In the genomic region with DNA sequence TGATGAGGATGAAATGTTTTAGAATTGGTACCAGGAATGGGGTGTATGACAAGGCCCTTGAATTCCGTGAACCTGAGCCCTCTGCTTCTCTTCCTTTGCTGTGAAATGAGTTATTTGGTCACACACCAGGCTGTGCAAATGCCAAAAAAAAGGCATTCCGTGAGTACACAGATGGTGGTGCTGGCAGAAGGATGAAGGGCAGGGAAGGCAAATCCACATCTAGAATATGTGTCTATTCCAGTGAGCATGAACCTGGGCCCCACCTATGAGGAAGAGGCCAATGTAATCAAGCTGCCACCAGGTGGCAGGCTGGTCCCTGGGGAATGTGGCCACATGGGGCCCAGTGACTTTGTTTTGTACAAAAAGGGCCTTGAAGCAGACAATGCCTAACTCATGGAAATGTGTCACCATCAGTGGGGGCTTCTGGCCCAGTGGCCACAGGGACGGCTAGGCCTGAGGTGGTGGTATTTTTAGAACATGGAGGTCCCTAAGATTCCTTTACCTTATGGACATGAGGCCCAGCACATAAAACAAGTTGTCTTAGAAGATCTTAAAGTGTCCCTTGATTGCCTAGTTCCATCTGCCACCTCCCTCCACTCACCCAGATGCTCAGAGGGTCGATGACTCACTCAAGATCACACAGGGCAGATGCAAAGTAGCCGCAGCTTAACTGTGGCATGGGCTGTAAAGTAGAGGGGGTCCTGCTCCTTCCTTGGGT, we compare ENCODE assay signal across 8 cellular contexts. TPM values are rescaled to one million over a fixed set of nuclear protein-coding genes. Genes with fewer than 3 reads are reported as not detected.
DNase-seq lines count a peak whose midpoint lies in the region; ATAC-seq and TF ChIP-seq lines count a peak whose summit lies in the region.

No MANE protein-coding gene starts in this region.

- TF ChIP-seq POLR2A in thyroid gland (IDR thresholded peaks at IDR 0.05), result no peak

- no peak overlapping the region for H2AFZ ChIP-seq in PC-9

- ATAC-seq in CD4-positive, alpha-beta T cell (ENCODE audit: poor library complexity), result peak; percentile 85

- BruUV-seq in PC-9 (replicated peaks; lab: Mats Ljungman, UMichigan), result no TSS peak

- H3K4me3 ChIP-seq in HFF-Myc (replicated peaks; ENCODE audit: low read depth, low read length) (no peak overlapping the region), PC-9 (no peak overlapping the region), fibroblast of mammary gland (ENCODE audit: control insufficient read depth, low read depth, low read length) (no peak overlapping the region), thyroid gland (replicated peaks in 1 of 3) (no peak overlapping the region)

- POLR2A ChIA-PET in CD4-positive, alpha-beta T cell (lab: Charles Lee), result interaction anchor here (0.7 to 4.4 kb wide), 6 partner anchors 23 to 103 kb away, joined by 3 to 27 read pairs (median 8); partner anchors contain the start of gene CASTOR1
- POLR2A ChIA-PET in PC-9 (lab: Charles Lee; ENCODE audit: unreplicated experiment), result interaction anchor here (0.7 kb wide), 1 partner anchor 29 kb away, joined by 7 read pairs; no protein-coding TSS in a partner anchor

- peak overlapping the region; percentile 68 for H3K27ac Mint-ChIP-seq in CD4-positive, alpha-beta T cell
- H3K27ac Mint-ChIP-seq in activated T-cell treated with anti-CD3 and anti-CD28 coated beads, Interleukin-2, amount 50 U/mL, for 24 hours, result peak overlapping the region; percentile 91

- peaks cover 21% of the 10 kb centered on the region for H3K4me1 ChIP-seq in PC-9 (replicated peaks; ENCODE audit: insufficient read depth)
- peaks cover 21 to 27% of the 10 kb centered on the region in 2 donors for H3K4me1 ChIP-seq in thyroid gland

- no peaks in the 10 kb centered on the region for H3K9me3 ChIP-seq in CD4-positive, alpha-beta T cell (ENCODE audit: control insufficient read depth, low read length)
- no peaks in the 10 kb centered on the region for H3K9me3 ChIP-seq in PC-9 (ENCODE audit: insufficient read depth, low read depth)
- no peaks in the 10 kb centered on the region for H3K9me3 ChIP-seq in thyroid gland

- peaks cover 21% of the 10 kb centered on the region; the same call in 1 of the 2 replicates for H3F3A ChIP-seq in PC-9 (ENCODE audit: insufficient read depth, low read depth)

- intact Hi-C loops in CD4-positive, alpha-beta T cell (cut with DNase I, micrococcal nuclease), result loop anchor here (1.0 to 10.0 kb wide), 5 partner anchors 35 to 531 kb away; partner anchors contain the start of gene TCN2 (in 1 of the 2)
- intact Hi-C loops in PC-9 (cut with micrococcal nuclease; ENCODE audit: unreplicated experiment), result loop anchor here (1.0 to 10.0 kb wide), 5 partner anchors 35 to 286 kb away; no protein-coding TSS in a partner anchor
- intact Hi-C loops in thyroid gland (cut with DNase I), result loop anchor here (5.0 kb wide), 1 partner anchor 36 kb away; the partner anchor contains the start of gene MTFP1

- CTCF ChIA-PET in CD4-positive, alpha-beta T cell (lab: Charles Lee), result interaction anchor here (0.6 to 7.8 kb wide), 17 partner anchors 22 to 721 kb away, joined by 3 to 63 read pairs (median 4); partner anchors contain the start of genes CASTOR1, CCDC157, MTFP1 and SF3A1
- CTCF ChIA-PET in PC-9 (lab: Charles Lee), result interaction anchor here (0.6 to 2.2 kb wide), 5 partner anchors 36 to 364 kb away, joined by 3 to 8 read pairs (median 3); partner anchors contain the start of gene MTFP1

- TF ChIP-seq CTCF in CD4-positive, alpha-beta T cell (IDR thresholded peaks at IDR 0.05), result peak; percentile 78
- peak; percentile 83 for TF ChIP-seq CTCF in HFF-Myc (IDR thresholded peaks at IDR 0.05; ENCODE audit: low read depth, low read length, missing control alignments)
- peak; percentile 93 for TF ChIP-seq CTCF in PC-9 (conservative IDR thresholded peaks at IDR 0.05)
- peak; percentile 70 for TF ChIP-seq CTCF in fibroblast of mammary gland (conservative IDR thresholded peaks at IDR 0.05; ENCODE audit: control insufficient read depth, insufficient read depth, low read depth, low read length)
- TF ChIP-seq CTCF in thyroid gland (IDR thresholded peaks at IDR 0.05), result peak in 5 of 6 experiments; percentile 42 to 90 (median 86)

- H3K36me3 ChIP-seq in PC-9 (ENCODE audit: low read depth) (no peaks in the 10 kb centered on the region), thyroid gland (no peaks in the 10 kb centered on the region)

- H3K4me1 Mint-ChIP-seq in CD4-positive, alpha-beta T cell (ENCODE audit: low read depth), result peaks cover 42% of the 10 kb centered on the region
- peaks cover 37% of the 10 kb centered on the region for H3K4me1 Mint-ChIP-seq in activated T-cell treated with anti-CD3 and anti-CD28 coated beads, Interleukin-2, amount 50 U/mL, for 24 hours (ENCODE audit: low read depth)

- no peaks in the 10 kb centered on the region for H3K9me3 Mint-ChIP-seq in CD4-positive, alpha-beta T cell
- no peaks in the 10 kb centered on the region for H3K9me3 Mint-ChIP-seq in activated T-cell treated with anti-CD3 and anti-CD28 coated beads, Interleukin-2, amount 50 U/mL, for 24 hours

- no peaks in the 10 kb centered on the region for H3K27me3 Mint-ChIP-seq in CD4-positive, alpha-beta T cell
- H3K27me3 Mint-ChIP-seq in activated T-cell treated with anti-CD3 and anti-CD28 coated beads, Interleukin-2, amount 50 U/mL, for 24 hours, result peaks cover 9% of the 10 kb centered on the region

- no peak overlapping the region; the same call in 1 of the 2 replicates for H3K4me2 ChIP-seq in PC-9

- DNase-seq in CD4-positive, alpha-beta T cell, result peak; percentile 66 to 82 (median 73)
- DNase-seq in HFF-Myc (ENCODE audit: extremely low read depth, low read depth) (peak; percentile 31), PC-9 (peak; percentile 69 to 74), fibroblast of mammary gland (ENCODE audit: low read depth) (peak; percentile 73), occipital lobe (lab: John Stamatoyannopoulos, UW) (peak; percentile 48), thyroid gland (peak; percentile 81 to 84), cortex of kidney (lab: John Stamatoyannopoulos, UW) (no peak)
- DNase-seq in activated T-cell treated with anti-CD3 and anti-CD28 coated beads, Interleukin-2, amount 50 U/mL, for 24 hours, result peak; percentile 84

- no peak overlapping the region for H3K27ac ChIP-seq in CD4-positive, alpha-beta T cell (ENCODE audit: low read depth, low read length)
- H3K27ac ChIP-seq in PC-9 (no peak overlapping the region), thyroid gland (peak overlapping the region in 2 of 3 donors; percentile 7 to 98)

- no peaks in the 10 kb centered on the region for H3K36me3 Mint-ChIP-seq in CD4-positive, alpha-beta T cell (ENCODE audit: low read depth)
- no peaks in the 10 kb centered on the region for H3K36me3 Mint-ChIP-seq in activated T-cell treated with anti-CD3 and anti-CD28 coated beads, Interleukin-2, amount 50 U/mL, for 24 hours (ENCODE audit: low read depth)

- no peaks in the 10 kb centered on the region for H4K20me1 ChIP-seq in PC-9 (ENCODE audit: insufficient read depth)

- WGBS in thyroid gland, 2 donors, result 64 to 75% methylated on average over 4 to 5 of the region's 5 CpGs

- H3K4me3 Mint-ChIP-seq in CD4-positive, alpha-beta T cell, result peak overlapping the region; percentile 55
- H3K4me3 Mint-ChIP-seq in activated T-cell treated with anti-CD3 and anti-CD28 coated beads, Interleukin-2, amount 50 U/mL, for 24 hours, result no peak overlapping the region

- H3K9me2 ChIP-seq in PC-9 (ENCODE audit: insufficient read depth), result no peaks in the 10 kb centered on the region

- H3K79me2 ChIP-seq in PC-9 (ENCODE audit: low read depth), result peaks cover 5% of the 10 kb centered on the region; the same call in 1 of the 2 replicates

- no peaks in the 10 kb centered on the region for H3K27me3 ChIP-seq in CD4-positive, alpha-beta T cell (ENCODE audit: control insufficient read depth, insufficient read depth, low read length)
- H3K27me3 ChIP-seq in PC-9 (ENCODE audit: insufficient read depth, low read depth), result no peaks in the 10 kb centered on the region
- no peaks in the 10 kb centered on the region for H3K27me3 ChIP-seq in thyroid gland

RNA-seq across cellular contexts. Expression of gene RNF215, which starts 3.9 kb away (rescaled TPM):
- 1 to 10 TPM; 4.6 to 4.9 TPM for total RNA-seq in CD4-positive, alpha-beta T cell
- total RNA-seq in PC-9 (2021), result 24.0 and 33.8 TPM in 2 replicates
- 25.7 TPM for total RNA-seq in occipital lobe
- 10 to 100 TPM; 14.8 to 25.5 (median 18.8) TPM for total RNA-seq in thyroid gland

RNA-seq across cellular contexts. Expression of gene SEC14L2, which starts 5.7 kb away (rescaled TPM):
- 10 to 100 TPM; 74.6 to 79.8 TPM for total RNA-seq in CD4-positive, alpha-beta T cell
- 51.3 and 60.8 TPM in 2 replicates for total RNA-seq in PC-9 (2021)
- total RNA-seq in occipital lobe, result 9.5 TPM
- total RNA-seq in thyroid gland, result 10 to 100 TPM; 26.6 to 59.1 (median 30.4) TPM

RNA-seq across cellular contexts. Expression of gene CCDC157, which starts 34.3 kb away (rescaled TPM):
- total RNA-seq in CD4-positive, alpha-beta T cell, result 10 to 100 TPM in 1 of 2 experiments, 1 to 10 TPM in 1; 8.3 to 10.1 TPM
- total RNA-seq in PC-9 (2021) (6.2 and 6.8 TPM in 2 replicates), occipital lobe (5.6 TPM), thyroid gland (10 to 100 TPM in 3 of 4 donors, 1 to 10 TPM in 1; 8.1 to 18.3 (median 15.6) TPM)

RNA-seq across cellular contexts. Expression of gene MTFP1, which starts 34.4 kb away (rescaled TPM):
- 10 to 100 TPM; 37.2 to 38.0 TPM for total RNA-seq in CD4-positive, alpha-beta T cell
- total RNA-seq in PC-9 (2021) (18.5 and 21.9 TPM in 2 replicates), occipital lobe (2.3 TPM), thyroid gland (10 to 100 TPM in 3 of 4 donors, 1 to 10 TPM in 1; 5.8 to 25.7 (median 14.4) TPM)

RNA-seq across cellular contexts. Expression of gene SF3A1, which starts 34.4 kb away (rescaled TPM):
- 100 to 1,000 TPM; 335 to 388 TPM for total RNA-seq in CD4-positive, alpha-beta T cell
- total RNA-seq in PC-9 (2021) (189 and 207 TPM in 2 replicates), occipital lobe (16.1 TPM), thyroid gland (100 to 1,000 TPM in 3 of 4 donors, 10 to 100 TPM in 1; 52.8 to 193 (median 135) TPM)

Comparison
In these comparisons a context has a peak if more than half of its experiments do, and no peak if none do; other contexts are left out.
1. H3K27ac ChIP-seq: peak in thyroid gland (2 of 3); none in CD4-positive, alpha-beta T cell (single experiment) and PC-9 (single experiment).
2. Peak in every context shown above with its lines, with median percentiles within 50 percentile points of each other: CTCF ChIP-seq.